Comparison of ENCODE assay signal across 31 cellular contexts in genomic region chr10:34734918-34735317, GRCh38.
"Had no signal": no experiment of that assay in that cellular context is flagged by ENCODE, and none has a peak within 500 bp of the region (broad histone marks: within the 10 kb centered on the region; RNA-seq: fewer than 3 reads in every experiment).

No MANE protein-coding gene starts in this region.

- H3K4me3 ChIP-seq: neural progenitor cell, ovary, psoas muscle, skin epidermis, smooth muscle cell, spleen, suprapubic skin, testis, tibial artery, transverse colon, upper lobe of right lung, uterus had no signal

- H3K4me1 Mint-ChIP-seq: natural killer cell; stimulated activated memory B cell treated with anti-CD40 and anti-IgM and Interleukin-4, amounts not matched to agents 10 μg/mL and 1 μg/mL and 100 μg/mL, for 72 hours had no signal

- ATAC-seq: natural killer cell; psoas muscle; right cardiac atrium; sciatic nerve; stimulated activated memory B cell treated with anti-CD40 and anti-IgM and Interleukin-4, amounts not matched to agents 10 μg/mL and 1 μg/mL and 100 μg/mL, for 72 hours; stimulated activated naive CD8-positive, alpha-beta T cell treated with anti-CD3 and anti-CD28 coated beads, Interleukin-15, amount 100 ng/mL, for 72 hours; stimulated activated naive CD8-positive, alpha-beta T cell treated with anti-CD3 and anti-CD28 coated beads, Interleukin-15, Interleukin-2, amounts not matched to agents 100 U/mL and 50 U/mL, for 24 hours; upper lobe of right lung had no signal

- H3K27ac Mint-ChIP-seq: natural killer cell; neural progenitor cell; stimulated activated memory B cell treated with anti-CD40 and anti-IgM and Interleukin-4, amounts not matched to agents 10 μg/mL and 1 μg/mL and 100 μg/mL, for 72 hours; stimulated activated naive CD8-positive, alpha-beta T cell treated with anti-CD3 and anti-CD28 coated beads, Interleukin-15, amount 100 ng/mL, for 72 hours; type B pancreatic cell had no signal

- H3K4me2 ChIP-seq: neural progenitor cell, smooth muscle cell had no signal

- H2AFZ ChIP-seq: neural progenitor cell, parathyroid adenoma had no signal

- H3K27ac ChIP-seq: neural progenitor cell, ovary, parathyroid adenoma, psoas muscle, skin epidermis, spleen, suprapubic skin, testis, tibial artery, transverse colon, upper lobe of right lung, uterus had no signal

- H3K36me3 Mint-ChIP-seq: natural killer cell; neural progenitor cell; stimulated activated memory B cell treated with anti-CD40 and anti-IgM and Interleukin-4, amounts not matched to agents 10 μg/mL and 1 μg/mL and 100 μg/mL, for 72 hours; type B pancreatic cell had no signal

- H3K9ac ChIP-seq: neural progenitor cell, parathyroid adenoma had no signal

- H3K4me3 Mint-ChIP-seq: natural killer cell; nephron; neural progenitor cell; stimulated activated memory B cell treated with anti-CD40 and anti-IgM and Interleukin-4, amounts not matched to agents 10 μg/mL and 1 μg/mL and 100 μg/mL, for 72 hours; stimulated activated naive CD8-positive, alpha-beta T cell treated with anti-CD3 and anti-CD28 coated beads, Interleukin-15, amount 100 ng/mL, for 72 hours; type B pancreatic cell had no signal

- H3K27me3 Mint-ChIP-seq: progenitor cell of endocrine pancreas; stimulated activated memory B cell treated with anti-CD40 and anti-IgM and Interleukin-4, amounts not matched to agents 10 μg/mL and 1 μg/mL and 100 μg/mL, for 72 hours; type B pancreatic cell had no signal

- H3K9me3 Mint-ChIP-seq: natural killer cell; nephron; neural progenitor cell; stimulated activated memory B cell treated with anti-CD40 and anti-IgM and Interleukin-4, amounts not matched to agents 10 μg/mL and 1 μg/mL and 100 μg/mL, for 72 hours; stimulated activated naive CD8-positive, alpha-beta T cell treated with anti-CD3 and anti-CD28 coated beads, Interleukin-15, amount 100 ng/mL, for 72 hours; type B pancreatic cell had no signal

- H3K27me3 ChIP-seq: neural progenitor cell, ovary, suprapubic skin, testis, tibial artery, transverse colon, upper lobe of right lung, uterus had no signal

- DNase-seq: natural killer cell; occipital lobe; ovary; posterior cingulate gyrus; psoas muscle; right cardiac atrium; spleen; stimulated activated CD4-positive, alpha-beta T cell treated with anti-CD3 and anti-CD28 coated beads, Interleukin-12 subunit alpha, Interleukin-12 subunit beta, amount 100 ng/mL, for 4 hours; stimulated activated CD4-positive, alpha-beta T cell treated with anti-CD3 and anti-CD28 coated beads, Interleukin-1b, Interleukin-23, amount 100 ng/mL, for 48 hours; stimulated activated CD4-positive, alpha-beta T cell treated with anti-CD3 and anti-CD28 coated beads, Interleukin-4, amount 100 ng/mL, for 1 hour; stimulated activated CD4-positive, alpha-beta T cell treated with anti-CD3 and anti-CD28 coated beads, Interleukin-4, amount 100 ng/mL, for 4 hours; stimulated activated CD8-positive, alpha-beta memory T cell treated with anti-CD3 and anti-CD28 coated beads, Interleukin-4, amount 100 ng/mL, for 48 hours; stimulated activated naive CD4-positive, alpha-beta T cell; stimulated activated naive CD8-positive, alpha-beta T cell treated with anti-CD3 and anti-CD28 coated beads, Interleukin-15, amount 100 ng/mL, for 72 hours; stimulated activated naive CD8-positive, alpha-beta T cell treated with anti-CD3 and anti-CD28 coated beads, Interleukin-15, Interleukin-2, amounts not matched to agents 100 U/mL and 50 U/mL, for 24 hours; substantia nigra; testis; tibial artery; transverse colon; upper lobe of right lung; uterus had no signal

- H3K9me3 ChIP-seq: ovary, psoas muscle, spleen, suprapubic skin, testis, tibial artery, transverse colon, upper lobe of right lung, uterus had no signal

- H3K36me3 ChIP-seq: neural progenitor cell, ovary, spleen, suprapubic skin, tibial artery, transverse colon, upper lobe of right lung, uterus had no signal
